In the genomic region with DNA sequence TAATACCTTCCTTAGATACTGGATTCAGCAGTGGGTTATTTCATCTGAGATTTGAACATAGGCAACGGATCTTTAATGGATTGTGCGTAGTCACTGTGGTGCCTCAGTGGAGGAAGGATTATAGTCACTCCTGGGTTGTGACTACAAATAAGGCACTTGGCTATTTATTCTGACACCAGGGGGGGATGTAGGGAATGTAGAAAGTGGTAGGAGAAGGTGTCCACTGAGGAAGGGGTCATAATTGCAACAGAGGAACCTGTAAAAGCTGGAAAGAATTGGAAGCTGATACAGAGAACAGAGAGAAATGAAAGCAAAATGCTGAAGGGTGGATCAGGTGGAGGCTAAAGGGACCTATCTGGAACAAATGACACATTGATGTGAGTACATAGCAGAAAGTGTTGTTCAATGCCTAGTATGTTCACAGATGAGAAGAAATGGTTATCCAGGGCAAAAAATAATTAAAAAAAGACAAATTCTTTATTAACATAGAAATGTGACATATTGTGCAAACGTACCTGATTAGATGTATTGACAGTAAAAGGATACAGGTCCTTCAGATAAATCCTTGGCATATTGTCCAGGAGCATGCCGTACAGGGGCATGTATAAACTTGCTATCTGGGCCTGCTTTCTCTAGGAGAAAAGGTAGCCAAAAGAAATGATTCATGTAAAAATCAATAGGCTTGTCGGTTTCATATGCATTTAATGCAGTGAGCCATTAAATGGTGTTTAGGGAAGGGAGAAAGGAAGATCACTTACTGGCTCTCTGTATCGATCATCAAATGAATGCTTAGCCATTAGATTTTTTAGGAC, we compare ENCODE assay signal across 14 cellular contexts.
DNase-seq lines count a peak whose midpoint lies in the region; TF ChIP-seq lines count a peak whose summit lies in the region.
"Had no signal": no experiment of that assay in that cellular context is flagged by ENCODE, and none has a peak within 500 bp of the region (broad histone marks: within the 10 kb centered on the region; RNA-seq: fewer than 3 reads in every experiment).

No MANE protein-coding gene starts in this region.

- H3K9ac ChIP-seq in Loucy (ENCODE audit: low read depth, low read length, poor library complexity, severe bottlenecking) (no peak overlapping the region), mesenchymal stem cell (ENCODE audit: low read length) (no peak overlapping the region)
- H3K9ac ChIP-seq: parathyroid adenoma had no signal

- H3K4me1 ChIP-seq in Loucy (ENCODE audit: insufficient read depth, low read length, poor library complexity, severe bottlenecking), result no peaks in the 10 kb centered on the region
- peaks cover 4% of the 10 kb centered on the region for H3K4me1 ChIP-seq in mesenchymal stem cell (ENCODE audit: control insufficient read depth, insufficient read depth, low read depth, low read length)
- no peaks in the 10 kb centered on the region for H3K4me1 ChIP-seq in SJCRH30
- H3K4me1 ChIP-seq: parathyroid adenoma had no signal

- H2BK5ac ChIP-seq in mesenchymal stem cell (ENCODE audit: low read depth, low read length, poor library complexity, severe bottlenecking), result no peak overlapping the region

- no peak overlapping the region for H4K91ac ChIP-seq in mesenchymal stem cell (ENCODE audit: low read length)

- H3F3A ChIP-seq in Loucy (ENCODE audit: low read depth), result no peaks in the 10 kb centered on the region

- H3K79me1 ChIP-seq in mesenchymal stem cell (replicated peaks; ENCODE audit: low read length, poor library complexity, severe bottlenecking), result no peaks in the 10 kb centered on the region

- 96% methylated on average over 6 of the region's 6 CpGs for WGBS in mesenchymal stem cell

- no peaks in the 10 kb centered on the region for H3K9me3 ChIP-seq in Loucy (ENCODE audit: insufficient read depth, low read depth, low read length)
- H3K9me3 ChIP-seq in mesenchymal stem cell (ENCODE audit: control insufficient read depth, low read length), result no peaks in the 10 kb centered on the region
- no peaks in the 10 kb centered on the region for H3K9me3 ChIP-seq in SJCRH30 (replicated peaks)

- H3K27me3 ChIP-seq in Loucy (ENCODE audit: insufficient read depth, low read length, poor library complexity, severe bottlenecking) (no peaks in the 10 kb centered on the region), mesenchymal stem cell (ENCODE audit: control insufficient read depth in 1 of 2, insufficient read depth in 1 of 2, low read length in 2 of 2) (no peaks in the 10 kb centered on the region), SJCRH30 (no peaks in the 10 kb centered on the region)

- H3K14ac ChIP-seq in mesenchymal stem cell (ENCODE audit: low read length in 2 of 2), result no peak overlapping the region

- H2AFZ ChIP-seq in Loucy (ENCODE audit: low read length), result no peak overlapping the region
- H2AFZ ChIP-seq in mesenchymal stem cell (ENCODE audit: low read depth, low read length), result no peak overlapping the region
- H2AFZ ChIP-seq: parathyroid adenoma had no signal

- no peak overlapping the region for H3K4ac ChIP-seq in mesenchymal stem cell (ENCODE audit: low read depth in 1 of 2, low read length in 2 of 2)

- H3K9me2 ChIP-seq in Loucy (replicated peaks; ENCODE audit: low read depth, low read length), result no peaks in the 10 kb centered on the region

- H2BK120ac ChIP-seq in mesenchymal stem cell (ENCODE audit: low read depth, low read length), result no peak overlapping the region

- no peaks in the 10 kb centered on the region for H3K79me2 ChIP-seq in Loucy (ENCODE audit: insufficient read depth, low read length)
- H3K79me2 ChIP-seq: parathyroid adenoma had no signal

- H3K36me3 ChIP-seq in Loucy (ENCODE audit: insufficient read depth, low read length) (peaks cover 55% of the 10 kb centered on the region), mesenchymal stem cell (ENCODE audit: control insufficient read depth in 1 of 2, insufficient read depth in 2 of 2, low read depth in 1 of 2, low read length in 2 of 2) (peaks cover 0 to 68% of the 10 kb centered on the region in 2 experiments), SJCRH30 (peaks cover 5% of the 10 kb centered on the region)

- DNase-seq in NCI-H1105 treated with DMSO at 0.1 percent for 48 hours (lab: John Stamatoyannopoulos, UW), result peak; percentile 32
- no peak for DNase-seq in NCI-H1105 (lab: John Stamatoyannopoulos, UW)
- DNase-seq in amniotic epithelial cell (ENCODE audit: low read depth), result peak; percentile 3
- peak; percentile 12 for DNase-seq in mesenchymal stem cell
- DNase-seq in OCI-M2 (lab: John Stamatoyannopoulos, UW; ENCODE audit: unreplicated experiment), result no peak
- DNase-seq in NCI-H2081 treated with DMSO at 0.1 percent for 48 hours (lab: John Stamatoyannopoulos, UW), result no peak
- no peak for DNase-seq in SJCRH30
- DNase-seq: 8988T; activated naive CD4-positive, alpha-beta T cell; DMS 273 treated with DMSO at 0.1 percent for 48 hours; NCI-H2081; stimulated activated CD4-positive, alpha-beta T cell treated with anti-CD3 and anti-CD28 coated beads, Interleukin-2, amount 100 ng/mL, for 24 hours had no signal

- no peak overlapping the region for H2BK15ac ChIP-seq in mesenchymal stem cell (ENCODE audit: low read depth, poor library complexity, severe bottlenecking)

- no peak overlapping the region for H2BK12ac ChIP-seq in mesenchymal stem cell (ENCODE audit: low read length in 2 of 2)

- no peaks in the 10 kb centered on the region for H4K20me1 ChIP-seq in Loucy (ENCODE audit: insufficient read depth, low read length, poor library complexity, severe bottlenecking)

- no peak overlapping the region for H4K8ac ChIP-seq in mesenchymal stem cell (ENCODE audit: low read length)

- H3K4me3 ChIP-seq in Loucy (ENCODE audit: low read length, poor library complexity, severe bottlenecking) (no peak overlapping the region), mesenchymal stem cell (ENCODE audit: insufficient read depth in 1 of 2, low read depth in 1 of 2, low read length in 2 of 2) (no peak overlapping the region), SJCRH30 (no peak overlapping the region)

- no peak overlapping the region for H2AK5ac ChIP-seq in mesenchymal stem cell (ENCODE audit: low read length, severe bottlenecking)

- H3K27ac ChIP-seq in mesenchymal stem cell (ENCODE audit: low read length, poor library complexity, severe bottlenecking) (no peak overlapping the region), SJCRH30 (no peak overlapping the region)
- H3K27ac ChIP-seq: parathyroid adenoma had no signal

- no peak overlapping the region for H3K4me2 ChIP-seq in Loucy (ENCODE audit: low read depth, low read length, poor library complexity, severe bottlenecking)
- no peak overlapping the region for H3K4me2 ChIP-seq in mesenchymal stem cell (ENCODE audit: low read length, poor library complexity, severe bottlenecking)

- no peak overlapping the region for H3K18ac ChIP-seq in mesenchymal stem cell (ENCODE audit: low read depth in 1 of 2, low read length in 2 of 2)

- no peak overlapping the region for H3K23ac ChIP-seq in mesenchymal stem cell (ENCODE audit: low read length in 2 of 2)

- TF ChIP-seq CTCF in Loucy (conservative IDR thresholded peaks at IDR 0.05; ENCODE audit: low read length), result peak; percentile 42

Comparison
In these comparisons a context has a peak if more than half of its experiments do, and no peak if none do; other contexts are left out.
1. DNase-seq: peak in NCI-H1105 treated with DMSO at 0.1 percent for 48 hours (single experiment), amniotic epithelial cell (single experiment) and mesenchymal stem cell (single experiment); none in NCI-H1105 (single experiment), OCI-M2 (single experiment), NCI-H2081 treated with DMSO at 0.1 percent for 48 hours (single experiment) and SJCRH30 (0 of 2).